Comparison of ENCODE assay signal across 6 cellular contexts in genomic region chr19:54709956-54710355, GRCh38. TPM values are rescaled to one million over a fixed set of nuclear protein-coding genes. Genes with fewer than 3 reads are reported as not detected.
"Had no signal": no experiment of that assay in that cellular context is flagged by ENCODE, and none has a peak within 500 bp of the region (broad histone marks: within the 10 kb centered on the region; RNA-seq: fewer than 3 reads in every experiment).

No MANE protein-coding gene starts in this region.

RNA-seq across cellular contexts. Expression of gene KIR3DL3, which starts 14.3 kb away (rescaled TPM):
- total RNA-seq: GM23338, H1, H9, HT-29, IMR-90, K562 had no signal
- polyA plus RNA-seq: GM23338, H1, IMR-90 had no signal

RNA-seq across cellular contexts. Expression of gene KIR2DL3, which starts 28.4 kb away (rescaled TPM):
- total RNA-seq: GM23338, H1, H9, HT-29, IMR-90, K562 had no signal
- polyA plus RNA-seq: GM23338, H1, IMR-90, K562 had no signal

RNA-seq across cellular contexts. Expression of gene LILRB4, which starts 47.2 kb away (rescaled TPM):
- total RNA-seq: GM23338, H1, H9, HT-29, IMR-90, K562 had no signal
- polyA plus RNA-seq: GM23338, H1, IMR-90, K562 had no signal

RNA-seq across cellular contexts. Expression of gene KIR2DL1, which starts 59.6 kb away (rescaled TPM):
- total RNA-seq: GM23338, H1, H9, HT-29, IMR-90, K562 had no signal
- polyA plus RNA-seq: GM23338, H1, IMR-90, K562 had no signal
